14 cellular contexts compared by ENCODE assay signal in genomic region chr19:3605770-3606169, GRCh38. TPM values are rescaled to one million over a fixed set of nuclear protein-coding genes. Genes with fewer than 3 reads are reported as not detected.
A peak's percentile ranks its signal among the peaks of the same experiment; 100 is the strongest.
DNase-seq lines count a peak whose midpoint lies in the region; ATAC-seq and TF ChIP-seq lines count a peak whose summit lies in the region.
"Had no signal": no experiment of that assay in that cellular context is flagged by ENCODE, and none has a peak within 500 bp of the region (broad histone marks: within the 10 kb centered on the region; RNA-seq: fewer than 3 reads in every experiment).

No MANE protein-coding gene starts in this region.

- H3K4me3 ChIP-seq in AG04450 (ENCODE audit: low read depth, low read length) (peak overlapping the region; percentile 72), IMR-90 (ENCODE audit: insufficient read depth, low read depth, low read length) (peak overlapping the region; percentile 56), endocrine pancreas (ENCODE audit: control insufficient read depth, insufficient read depth, low read length) (no peak overlapping the region), osteoblast (ENCODE audit: insufficient read depth, low read length) (peak overlapping the region; percentile 72)

- H4K8ac ChIP-seq in IMR-90 (ENCODE audit: low read depth in 2 of 2, low read length in 2 of 2), result peak overlapping the region in 1 of 2 experiments; percentile 19; a peak in 1 of 4 replicates

- H3K4me2 ChIP-seq in IMR-90 (ENCODE audit: low read depth, low read length), result peak overlapping the region; percentile 52
- H3K4me2 ChIP-seq in osteoblast (ENCODE audit: insufficient read depth, low read length), result peak overlapping the region; percentile 85

- peak overlapping the region; percentile 93 for H2AK9ac ChIP-seq in IMR-90 (replicated peaks; ENCODE audit: low read depth, low read length, poor library complexity)

- CTCF ChIA-PET in AG04450 (lab: Charles Lee), result no interaction called here
- CTCF ChIA-PET in IMR-90 (lab: Yijun Ruan, JAX), result no interaction called here

- no peak for TF ChIP-seq POLR2A in IMR-90 (IDR thresholded peaks at IDR 0.05; ENCODE audit: low read depth, low read length)

- H3K4ac ChIP-seq in IMR-90 (ENCODE audit: low read depth, low read length), result 0 out of 2 replicates have a peak overlapping the region, but pooled peaks have one; percentile 27

- H3K4me3 Mint-ChIP-seq in stimulated activated memory B cell treated with anti-CD40 and anti-IgM and Interleukin-4, amounts not matched to agents 10 μg/mL and 1 μg/mL and 100 μg/mL, for 72 hours, result no peak overlapping the region
- H3K4me3 Mint-ChIP-seq: stimulated activated naive CD8-positive, alpha-beta T cell treated with anti-CD3 and anti-CD28 coated beads, Interleukin-15, amount 100 ng/mL, for 72 hours had no signal

- H3K18ac ChIP-seq in IMR-90 (ENCODE audit: low read depth, low read length), result no peak overlapping the region

- H3K9ac ChIP-seq in IMR-90 (ENCODE audit: low read depth, low read length) (peak overlapping the region; percentile 8; the same call in 1 of the 2 replicates), endocrine pancreas (ENCODE audit: control insufficient read depth, insufficient read depth, low read length) (peak overlapping the region; percentile 36)

- H3K27me3 ChIP-seq in AG04450 (ENCODE audit: control insufficient read depth, insufficient read depth, low read length) (no peaks in the 10 kb centered on the region), IMR-90 (ENCODE audit: control insufficient read depth, insufficient read depth, low read length) (no peaks in the 10 kb centered on the region), endocrine pancreas (ENCODE audit: control insufficient read depth, insufficient read depth, low read length) (no peaks in the 10 kb centered on the region), osteoblast (ENCODE audit: insufficient read depth, low read length) (peaks cover 2% of the 10 kb centered on the region)

- H3K79me2 ChIP-seq in osteoblast (ENCODE audit: insufficient read depth, low read length), result no peaks in the 10 kb centered on the region

- TF ChIP-seq RAD21 in IMR-90 (IDR thresholded peaks at IDR 0.05; ENCODE audit: low read length), result no peak

- H2BK5ac ChIP-seq in IMR-90 (ENCODE audit: low read depth, low read length, poor library complexity, severe bottlenecking), result no peak overlapping the region

- TF ChIP-seq CTCF in AG04450 (IDR thresholded peaks at IDR 0.05; ENCODE audit: low read depth, low read length) (no peak), IMR-90 (conservative IDR thresholded peaks at IDR 0.05; ENCODE audit: low read depth, low read length) (no peak), osteoblast (IDR thresholded peaks at IDR 0.05; ENCODE audit: extremely low read depth, low read depth, low read length) (no peak)

- peaks cover 15% of the 10 kb centered on the region for H3K4me1 Mint-ChIP-seq in stimulated activated memory B cell treated with anti-CD40 and anti-IgM and Interleukin-4, amounts not matched to agents 10 μg/mL and 1 μg/mL and 100 μg/mL, for 72 hours

- peaks cover 4% of the 10 kb centered on the region for H3K9me3 Mint-ChIP-seq in stimulated activated memory B cell treated with anti-CD40 and anti-IgM and Interleukin-4, amounts not matched to agents 10 μg/mL and 1 μg/mL and 100 μg/mL, for 72 hours
- H3K9me3 Mint-ChIP-seq: activated naive CD4-positive, alpha-beta T cell treated with anti-CD3 and anti-CD28 coated beads, Interleukin-2, amount 10 ng/mL, durations not matched to agents 7 days and 5 days; stimulated activated naive CD8-positive, alpha-beta T cell treated with anti-CD3 and anti-CD28 coated beads, Interleukin-15, amount 100 ng/mL, for 72 hours had no signal

- BruUV-seq in IMR-90 (replicated peaks; lab: Mats Ljungman, UMichigan), result no TSS peak

- H4K20me1 ChIP-seq in IMR-90 (ENCODE audit: insufficient read depth, low read length), result no peaks in the 10 kb centered on the region
- H4K20me1 ChIP-seq in osteoblast (ENCODE audit: insufficient read depth, low read length), result no peaks in the 10 kb centered on the region

- H4K5ac ChIP-seq in IMR-90 (ENCODE audit: low read depth, low read length), result no peak overlapping the region

- no peak overlapping the region for H4K91ac ChIP-seq in IMR-90 (ENCODE audit: insufficient read depth, low read depth, low read length)

- peaks cover 18% of the 10 kb centered on the region for H3K27me3 Mint-ChIP-seq in stimulated activated memory B cell treated with anti-CD40 and anti-IgM and Interleukin-4, amounts not matched to agents 10 μg/mL and 1 μg/mL and 100 μg/mL, for 72 hours
- H3K27me3 Mint-ChIP-seq: stimulated activated naive CD8-positive, alpha-beta T cell treated with anti-CD3 and anti-CD28 coated beads, Interleukin-15, amount 100 ng/mL, for 72 hours had no signal

- no peak overlapping the region for H2BK120ac ChIP-seq in IMR-90 (ENCODE audit: low read depth, low read length)

- H2AFZ ChIP-seq in IMR-90 (replicated peaks; ENCODE audit: low read length, poor library complexity), result peak overlapping the region; percentile 98
- no peak overlapping the region for H2AFZ ChIP-seq in osteoblast (ENCODE audit: low read length)

- H2AK5ac ChIP-seq in IMR-90 (ENCODE audit: low read depth, low read length), result peak overlapping the region; percentile 42; the same call in 1 of the 2 replicates

- WGBS in IMR-90 (ENCODE audit: extremely low coverage in 2 of 2, insufficient read length in 1 of 2), 2 experiments, result 88% methylated on average over 4 of the region's 5 CpGs; no CpG with 5 or more reads in 1 of the 2 experiments

- H2BK15ac ChIP-seq in IMR-90 (ENCODE audit: low read depth, low read length), result peak overlapping the region; percentile 7; the same call in 1 of the 3 replicates

- H3K9me3 ChIP-seq in AG04450 (ENCODE audit: control insufficient read depth, insufficient read depth, low read length) (peaks cover 10% of the 10 kb centered on the region; the same call in 1 of the 2 replicates), IMR-90 (ENCODE audit: control insufficient read depth, insufficient read depth, low read length) (no peaks in the 10 kb centered on the region), endocrine pancreas (ENCODE audit: control insufficient read depth, low read length) (no peaks in the 10 kb centered on the region), osteoblast (ENCODE audit: low read depth, low read length) (no peaks in the 10 kb centered on the region)

- DNase-seq in AG04450 (ENCODE audit: low read depth, low spot score) (no peak), IMR-90 (no peak), osteoblast (ENCODE audit: insufficient read length, low spot score, missing footprints) (no peak)
- DNase-seq: NCI-H2029 treated with DMSO at 0.1 percent for 48 hours had no signal

- H3K36me3 ChIP-seq in IMR-90 (ENCODE audit: control insufficient read depth, insufficient read depth, low read length) (peaks cover 5% of the 10 kb centered on the region; the same call in 1 of the 2 replicates), endocrine pancreas (ENCODE audit: control insufficient read depth, insufficient read depth, low read length) (no peaks in the 10 kb centered on the region), osteoblast (ENCODE audit: insufficient read depth, low read length) (peaks cover 3% of the 10 kb centered on the region)

- no peak overlapping the region for H3K27ac Mint-ChIP-seq in stimulated activated memory B cell treated with anti-CD40 and anti-IgM and Interleukin-4, amounts not matched to agents 10 μg/mL and 1 μg/mL and 100 μg/mL, for 72 hours
- H3K27ac Mint-ChIP-seq: activated CD4-positive, alpha-beta T cell treated with anti-CD3 and anti-CD28 coated beads for 36 hours; activated naive CD4-positive, alpha-beta T cell treated with anti-CD3 and anti-CD28 coated beads, Interleukin-2, amount 10 ng/mL, durations not matched to agents 7 days and 5 days; stimulated activated naive CD8-positive, alpha-beta T cell treated with anti-CD3 and anti-CD28 coated beads, Interleukin-15, amount 100 ng/mL, for 72 hours had no signal

- peak overlapping the region; percentile 74 for H3K14ac ChIP-seq in IMR-90 (replicated peaks; ENCODE audit: low read depth, low read length)

- H3K56ac ChIP-seq in IMR-90 (ENCODE audit: extremely low read depth, insufficient read depth, low read length), result no peak overlapping the region

- in situ Hi-C loops in IMR-90 (cut with MboI; ENCODE audit: low sequenced_read_pairs), result loop anchor here (25.0 kb wide), 1 partner anchor 293 kb away; no protein-coding TSS in a partner anchor

- dilution Hi-C loops in IMR-90 (cut with HindIII; ENCODE audit: low sequenced_read_pairs, unreplicated experiment), result no loop called here

- H3K4me1 ChIP-seq in IMR-90 (ENCODE audit: control insufficient read depth, insufficient read depth, low read length), result peaks cover 11% of the 10 kb centered on the region
- no peaks in the 10 kb centered on the region for H3K4me1 ChIP-seq in endocrine pancreas (ENCODE audit: control insufficient read depth, insufficient read depth, low read length)
- H3K4me1 ChIP-seq in osteoblast (ENCODE audit: insufficient read depth, low read length), result peaks cover 13% of the 10 kb centered on the region

- ATAC-seq in IMR-90 (ENCODE audit: low read depth) (no peak), HG03439 (IDR thresholded peaks at IDR 0.05; ENCODE audit: unreplicated experiment) (no peak), HG02981 (IDR thresholded peaks at IDR 0.05; ENCODE audit: unreplicated experiment) (no peak), GM21529 (IDR thresholded peaks at IDR 0.05; ENCODE audit: unreplicated experiment) (no peak)
- no peak for ATAC-seq in stimulated activated memory B cell treated with anti-CD40 and anti-IgM and Interleukin-4, amounts not matched to agents 10 μg/mL and 1 μg/mL and 100 μg/mL, for 72 hours

- H3K23ac ChIP-seq in IMR-90 (ENCODE audit: low read depth, low read length), result peak overlapping the region; percentile 11; the same call in 1 of the 2 replicates

- intact Hi-C loops in IMR-90 (cut with micrococcal nuclease), result no loop called here

- peaks cover 7 to 17% of the 10 kb centered on the region in 2 experiments for H3K79me1 ChIP-seq in IMR-90 (ENCODE audit: low read depth in 1 of 2, low read length in 2 of 2)

- H3K36me3 Mint-ChIP-seq in stimulated activated memory B cell treated with anti-CD40 and anti-IgM and Interleukin-4, amounts not matched to agents 10 μg/mL and 1 μg/mL and 100 μg/mL, for 72 hours, result no peaks in the 10 kb centered on the region

- no peak overlapping the region for H2BK20ac ChIP-seq in IMR-90 (ENCODE audit: low read depth, low read length)

- H3K9me1 ChIP-seq in IMR-90 (ENCODE audit: insufficient read depth, low read length), result 0 out of 2 replicates have a peak, but pooled peaks cover 6% of the 10 kb centered on the region

- H3K27ac ChIP-seq in AG04450 (ENCODE audit: low read depth, low read length) (no peak overlapping the region), IMR-90 (ENCODE audit: insufficient read depth, low read length) (no peak overlapping the region), osteoblast (ENCODE audit: low read depth, low read length) (no peak overlapping the region)

- POLR2A ChIA-PET in AG04450 (lab: Yijun Ruan, JAX) (no interaction called here), IMR-90 (lab: Charles Lee; ENCODE audit: unreplicated experiment) (no interaction called here)

RNA-seq across cellular contexts. Expression of gene TBXA2R, which starts 0.9 kb away (rescaled TPM):
- polyA plus RNA-seq in AG04450 (2011; rRNA removed), result 0.84 and 0.99 TPM in 2 replicates
- polyA minus RNA-seq in AG04450 (2011; rRNA and poly(A)+ RNA removed), result 0.43 and 1.1 TPM in 2 replicates
- 0.28 and 0.36 TPM in 2 replicates for total RNA-seq in IMR-90 (2012; rRNA removed)
- 2.3 and 3.6 TPM in 2 replicates for polyA plus RNA-seq in IMR-90 (2012; rRNA removed)
- 2.4 and 4.4 TPM in 2 replicates for polyA plus RNA-seq in IMR-90 (2012; cell fraction: cytosol; rRNA removed)
- polyA plus RNA-seq in IMR-90 (2012; cell fraction: nucleus; rRNA removed; ENCODE audit: low replicate concordance), result 1.2 and 4.5 TPM in 2 replicates
- 1.4 and 1.5 TPM in 2 replicates for total RNA-seq in osteoblast
- total RNA-seq: H4 had no signal

RNA-seq across cellular contexts. Expression of gene GIPC3, which starts 20.5 kb away (rescaled TPM):
- polyA plus RNA-seq in AG04450 (2011; rRNA removed), result 0.30 and 0.41 TPM in 2 replicates
- polyA minus RNA-seq in AG04450 (2011; rRNA and poly(A)+ RNA removed), result 0.48 and 0.92 TPM in 2 replicates
- total RNA-seq in IMR-90 (2012; rRNA removed), result under 0.01 TPM in 2 replicates
- polyA plus RNA-seq in IMR-90 (2012; rRNA removed), result 0.36 and 0.42 TPM in 2 replicates
- 0.15 and 0.29 TPM in 2 replicates for polyA plus RNA-seq in IMR-90 (2012; cell fraction: cytosol; rRNA removed)
- polyA plus RNA-seq in IMR-90 (2012; cell fraction: nucleus; rRNA removed; ENCODE audit: low replicate concordance), result 2.3 and 2.5 TPM in 2 replicates
- total RNA-seq in osteoblast, result under 0.01 TPM in 1 of 2 replicates, not detected in the other
- total RNA-seq: epithelial cell of proximal tubule, H4 had no signal

RNA-seq across cellular contexts. Expression of gene CACTIN, which starts 20.8 kb away (rescaled TPM):
- 9.3 and 11.2 TPM in 2 replicates for polyA plus RNA-seq in AG04450 (2011; rRNA removed)
- polyA minus RNA-seq in AG04450 (2011; rRNA and poly(A)+ RNA removed), result 6.5 and 6.8 TPM in 2 replicates
- total RNA-seq in IMR-90 (2012; rRNA removed), result 10.8 and 12.8 TPM in 2 replicates
- polyA plus RNA-seq in IMR-90 (2012; rRNA removed), result 19.5 and 25.1 TPM in 2 replicates
- polyA plus RNA-seq in IMR-90 (2012; cell fraction: cytosol; rRNA removed), result 16.4 and 29.5 TPM in 2 replicates
- 48.6 and 103 TPM in 2 replicates for polyA plus RNA-seq in IMR-90 (2012; cell fraction: nucleus; rRNA removed; ENCODE audit: low replicate concordance)
- total RNA-seq in osteoblast, result 17.4 and 19.9 TPM in 2 replicates

RNA-seq across cellular contexts. Expression of gene HMG20B, which starts 33.0 kb away (rescaled TPM):
- polyA plus RNA-seq in AG04450 (2011; rRNA removed) (30.5 and 36.8 TPM in 2 replicates), IMR-90 (2012; rRNA removed) (63.8 and 76.9 TPM in 2 replicates)
- polyA minus RNA-seq in AG04450 (2011; rRNA and poly(A)+ RNA removed), result 10.0 and 13.1 TPM in 2 replicates
- total RNA-seq in IMR-90 (2012; rRNA removed) (57.5 and 59.4 TPM in 2 replicates), osteoblast (57.2 and 65.9 TPM in 2 replicates)
- 51.1 and 68.0 TPM in 2 replicates for polyA plus RNA-seq in IMR-90 (2012; cell fraction: cytosol; rRNA removed)
- 196 and 342 TPM in 2 replicates for polyA plus RNA-seq in IMR-90 (2012; cell fraction: nucleus; rRNA removed; ENCODE audit: low replicate concordance)

RNA-seq across cellular contexts. Expression of gene MFSD12, which starts 48.4 kb away (rescaled TPM):
- polyA plus RNA-seq in AG04450 (2011; rRNA removed) (23.7 and 34.7 TPM in 2 replicates), IMR-90 (2012; rRNA removed) (77.2 and 85.1 TPM in 2 replicates)
- polyA minus RNA-seq in AG04450 (2011; rRNA and poly(A)+ RNA removed), result 26.8 and 35.3 TPM in 2 replicates
- total RNA-seq in IMR-90 (2012; rRNA removed) (20.4 and 25.0 TPM in 2 replicates), osteoblast (92.5 and 104 TPM in 2 replicates)
- 78.7 and 92.2 TPM in 2 replicates for polyA plus RNA-seq in IMR-90 (2012; cell fraction: cytosol; rRNA removed)
- polyA plus RNA-seq in IMR-90 (2012; cell fraction: nucleus; rRNA removed; ENCODE audit: low replicate concordance), result 159 and 406 TPM in 2 replicates
